Comparison of ENCODE assay signal across 9 cellular contexts in genomic region chr11:35045219-35045819, GRCh38.
A peak's percentile ranks its signal among the peaks of the same experiment; 100 is the strongest.
DNase-seq lines count a peak whose midpoint lies in the region; ATAC-seq and TF ChIP-seq lines count a peak whose summit lies in the region.
"Had no signal": no experiment of that assay in that cellular context is flagged by ENCODE, and none has a peak within 500 bp of the region (broad histone marks: within the 10 kb centered on the region; RNA-seq: fewer than 3 reads in every experiment).

No MANE protein-coding gene starts in this region.

- TF ChIP-seq CTCF in neural progenitor cell (IDR thresholded peaks at IDR 0.05) = no peak
- TF ChIP-seq CTCF in uterus (IDR thresholded peaks at IDR 0.05) = no peak
- TF ChIP-seq CTCF in mammary epithelial cell (conservative IDR thresholded peaks at IDR 0.05 in 1 of 2, IDR thresholded peaks at IDR 0.05 in 1 of 2; ENCODE audit: extremely low read depth in 1 of 2, insufficient read depth in 1 of 2, low read depth in 1 of 2, low read length in 2 of 2) = no peak

- DNase-seq in NCI-H187 treated with DMSO at 0.1 percent for 48 hours (lab: John Stamatoyannopoulos, UW) (peak; percentile 97), neural progenitor cell (ENCODE audit: low spot score) (no peak), uterus (no peak), NCI-H2107 treated with DMSO at 0.1 percent for 48 hours (lab: John Stamatoyannopoulos, UW; ENCODE audit: unreplicated experiment) (no peak), mammary epithelial cell (no peak)
- peak; percentile 58 to 61 for DNase-seq in activated T-cell treated with anti-CD3 and anti-CD28 coated beads, Interleukin-2, amount 50 U/mL, for 48 hours

- H3K4me3 Mint-ChIP-seq in neural progenitor cell = no peak overlapping the region

- H3K36me3 ChIP-seq in neural progenitor cell (no peaks in the 10 kb centered on the region), uterus (no peaks in the 10 kb centered on the region), mammary epithelial cell (ENCODE audit: insufficient read depth, low read length) (no peaks in the 10 kb centered on the region)

- H3K9ac ChIP-seq in neural progenitor cell (no peak overlapping the region), mammary epithelial cell (ENCODE audit: insufficient read depth, low read length) (no peak overlapping the region)
- H3K9ac ChIP-seq: parathyroid adenoma had no signal

- intact Hi-C loops in uterus (cut with DNase I; ENCODE audit: low total_unique reads) (no loop called here), mammary epithelial cell (cut with micrococcal nuclease) (no loop called here)

- H3K27ac Mint-ChIP-seq in neural progenitor cell = peak overlapping the region; percentile 72

- H3F3A ChIP-seq in neural progenitor cell (ENCODE audit: low read depth) = no peaks in the 10 kb centered on the region

- peaks cover 6% of the 10 kb centered on the region for H3K9me3 Mint-ChIP-seq in neural progenitor cell

- no peak for TF ChIP-seq POLR2A in uterus (IDR thresholded peaks at IDR 0.05)

- H3K27me3 ChIP-seq in neural progenitor cell (no peaks in the 10 kb centered on the region), uterus (no peaks in the 10 kb centered on the region), mammary epithelial cell (ENCODE audit: insufficient read depth, low read length) (no peaks in the 10 kb centered on the region)

- in situ Hi-C loops in mammary epithelial cell (cut with MboI; ENCODE audit: low sequenced_read_pairs in 2 of 2) = no loop called here

- H2AFZ ChIP-seq in neural progenitor cell (replicated peaks) (no peak overlapping the region), mammary epithelial cell (ENCODE audit: low read depth, low read length) (no peak overlapping the region)
- H2AFZ ChIP-seq: parathyroid adenoma had no signal

- no peak overlapping the region for H3K4me2 ChIP-seq in neural progenitor cell
- H3K4me2 ChIP-seq in mammary epithelial cell (ENCODE audit: insufficient read depth, low read depth, low read length) = no peak overlapping the region

- H3K4me1 Mint-ChIP-seq in neural progenitor cell = no peaks in the 10 kb centered on the region

- WGBS in mammary epithelial cell (ENCODE audit: low coverage, missing lambda C conversion rate) = 94% methylated on average over 8 of the region's 8 CpGs

- H3K9me3 ChIP-seq in neural progenitor cell (ENCODE audit: low read depth) (no peaks in the 10 kb centered on the region), uterus (no peaks in the 10 kb centered on the region), mammary epithelial cell (replicated peaks; ENCODE audit: insufficient read depth, low read length) (no peaks in the 10 kb centered on the region)

- dilution Hi-C loops in mammary epithelial cell (cut with HindIII; ENCODE audit: low sequenced_read_pairs) = no loop called here

- peak; percentile 52 for ATAC-seq in GM18502 (IDR thresholded peaks at IDR 0.05; ENCODE audit: poor library complexity, unreplicated experiment)
- no peak for ATAC-seq in HG03457 (IDR thresholded peaks at IDR 0.05; ENCODE audit: unreplicated experiment)

- H3K4me1 ChIP-seq in neural progenitor cell (no peaks in the 10 kb centered on the region), uterus (no peaks in the 10 kb centered on the region), mammary epithelial cell (ENCODE audit: insufficient read depth, low read length) (peaks cover 19% of the 10 kb centered on the region)
- H3K4me1 ChIP-seq: parathyroid adenoma had no signal

- BruUV-seq in mammary epithelial cell (replicated peaks; lab: Mats Ljungman, UMichigan) = no TSS peak

- H3K4me3 ChIP-seq in neural progenitor cell = no peak overlapping the region
- H3K4me3 ChIP-seq in uterus = no peak overlapping the region
- no peak overlapping the region for H3K4me3 ChIP-seq in mammary epithelial cell (replicated peaks in 1 of 3; ENCODE audit: insufficient read depth in 1 of 3, low read depth in 2 of 3, low read length in 3 of 3)

- H4K20me1 ChIP-seq in neural progenitor cell (ENCODE audit: low read depth) (no peaks in the 10 kb centered on the region), mammary epithelial cell (ENCODE audit: insufficient read depth, low read length) (no peaks in the 10 kb centered on the region)

- H3K79me2 ChIP-seq in neural progenitor cell (ENCODE audit: low read depth) (no peaks in the 10 kb centered on the region), mammary epithelial cell (ENCODE audit: insufficient read depth, low read length) (no peaks in the 10 kb centered on the region)
- H3K79me2 ChIP-seq: parathyroid adenoma had no signal

- no peaks in the 10 kb centered on the region for H3K36me3 Mint-ChIP-seq in neural progenitor cell

- peaks cover 2% of the 10 kb centered on the region for H3K27me3 Mint-ChIP-seq in neural progenitor cell (ENCODE audit: insufficient read depth, low read depth)

- CTCF ChIA-PET in mammary epithelial cell (lab: Charles Lee; ENCODE audit: low non-redundant PET) = no interaction called here

- no peak overlapping the region for H3K27ac ChIP-seq in neural progenitor cell
- H3K27ac ChIP-seq in uterus = no peak overlapping the region
- no peak overlapping the region for H3K27ac ChIP-seq in mammary epithelial cell (ENCODE audit: insufficient read depth, low read depth, low read length)
- H3K27ac ChIP-seq: parathyroid adenoma had no signal

Comparison
In these comparisons a context has a peak if more than half of its experiments do, and no peak if none do; other contexts are left out.
1. DNase-seq: peak in NCI-H187 treated with DMSO at 0.1 percent for 48 hours (single experiment) and activated T-cell treated with anti-CD3 and anti-CD28 coated beads, Interleukin-2, amount 50 U/mL, for 48 hours (2 of 2); none in neural progenitor cell (single experiment), uterus (0 of 2), NCI-H2107 treated with DMSO at 0.1 percent for 48 hours (single experiment) and mammary epithelial cell (single experiment).